20 cellular contexts compared by ENCODE assay signal in genomic region chr2:204180671-204181070, GRCh38.
DNase-seq lines count a peak whose midpoint lies in the region; ATAC-seq and TF ChIP-seq lines count a peak whose summit lies in the region.
"Had no signal": no experiment of that assay in that cellular context is flagged by ENCODE, and none has a peak within 500 bp of the region (broad histone marks: within the 10 kb centered on the region; RNA-seq: fewer than 3 reads in every experiment).

No MANE protein-coding gene starts in this region.

- H3K27me3 ChIP-seq in stomach, result no peaks in the 10 kb centered on the region
- H3K27me3 ChIP-seq: body of pancreas had no signal

- H3K4me1 ChIP-seq in stomach, result peaks cover 0 to 9% (median 2%) of the 10 kb centered on the region in 4 donors

- no peak overlapping the region for H3K27ac Mint-ChIP-seq in effector memory CD8-positive, alpha-beta T cell
- H3K27ac Mint-ChIP-seq: activated CD8-positive, alpha-beta T cell treated with anti-CD3 and anti-CD28 coated beads, Interleukin-2, amount 10 ng/mL, durations not matched to agents 7 days and 5 days; activated naive CD8-positive, alpha-beta T cell treated with anti-CD3 and anti-CD28 coated beads for 36 hours; T-cell had no signal

- H3K9me3 ChIP-seq in stomach, result no peaks in the 10 kb centered on the region
- H3K9me3 ChIP-seq: body of pancreas, thoracic aorta had no signal

- TF ChIP-seq CTCF in stomach (IDR thresholded peaks at IDR 0.05), result no peak

- no peaks in the 10 kb centered on the region for H3K36me3 Mint-ChIP-seq in effector memory CD8-positive, alpha-beta T cell (ENCODE audit: insufficient read depth)
- H3K36me3 Mint-ChIP-seq: activated naive CD8-positive, alpha-beta T cell treated with anti-CD3 and anti-CD28 coated beads for 36 hours; T-cell had no signal

- DNase-seq in NCI-H748 (lab: John Stamatoyannopoulos, UW; ENCODE audit: unreplicated experiment) (peak; percentile 68), NCI-H748 treated with DMSO at 0.1 percent for 48 hours (lab: John Stamatoyannopoulos, UW) (no peak), HEK293T (ENCODE audit: extremely low spot score) (no peak), NCI-H774 (lab: John Stamatoyannopoulos, UW) (peak; percentile 43), myocyte (ENCODE audit: low read depth) (peak; percentile 70), stomach (no peak)
- no peak for DNase-seq in effector memory CD8-positive, alpha-beta T cell
- DNase-seq: activated CD8-positive, alpha-beta T cell treated with anti-CD3 and anti-CD28 coated beads, Interleukin-2, amount 10 ng/mL, durations not matched to agents 7 days and 5 days; activated naive CD8-positive, alpha-beta T cell treated with anti-CD3 and anti-CD28 coated beads for 36 hours; activated T-cell treated with anti-CD3 and anti-CD28 coated beads, Interleukin-2, amount 50 U/mL, for 48 hours; body of pancreas; left cardiac atrium; NCI-H510A treated with DMSO at 0.1 percent for 48 hours; occipital lobe; stimulated activated CD4-positive, alpha-beta T cell treated with anti-CD3 and anti-CD28 coated beads, Interleukin-4, amount 100 ng/mL, for 1 hour; T-cell had no signal

- POLR2A ChIA-PET in HEK293T (lab: Yijun Ruan, JAX), result no interaction called here

- no peaks in the 10 kb centered on the region for H3K4me1 Mint-ChIP-seq in effector memory CD8-positive, alpha-beta T cell (ENCODE audit: low read depth in 2 of 2)
- H3K4me1 Mint-ChIP-seq: T-cell had no signal

- no peak for ATAC-seq in GM21515 (IDR thresholded peaks at IDR 0.05; ENCODE audit: unreplicated experiment)
- ATAC-seq in effector memory CD8-positive, alpha-beta T cell (replicated peaks), result no peak
- ATAC-seq: activated CD8-positive, alpha-beta T cell treated with anti-CD3 and anti-CD28 coated beads, Interleukin-2, amount 10 ng/mL, durations not matched to agents 7 days and 5 days; body of pancreas; left cardiac atrium; T-cell had no signal

- no peak for TF ChIP-seq POLR2A in stomach (IDR thresholded peaks at IDR 0.05)

- H3K4me3 Mint-ChIP-seq in effector memory CD8-positive, alpha-beta T cell, result no peak overlapping the region
- H3K4me3 Mint-ChIP-seq: activated CD8-positive, alpha-beta T cell treated with anti-CD3 and anti-CD28 coated beads, Interleukin-2, amount 10 ng/mL, durations not matched to agents 7 days and 5 days; activated naive CD8-positive, alpha-beta T cell treated with anti-CD3 and anti-CD28 coated beads for 36 hours; T-cell had no signal

- H3K9me3 Mint-ChIP-seq in effector memory CD8-positive, alpha-beta T cell, result no peaks in the 10 kb centered on the region
- H3K9me3 Mint-ChIP-seq: activated naive CD8-positive, alpha-beta T cell treated with anti-CD3 and anti-CD28 coated beads for 36 hours; T-cell had no signal

- TF ChIP-seq EP300 in stomach (IDR thresholded peaks at IDR 0.05), result no peak

- CTCF ChIA-PET in HEK293T (lab: Yijun Ruan, JAX), result interaction anchor here (1.3 kb wide), 1 partner anchor 35 kb away, joined by 6 read pairs; no protein-coding TSS in a partner anchor

- H3K27me3 Mint-ChIP-seq in effector memory CD8-positive, alpha-beta T cell, result peaks cover 22 to 36% of the 10 kb centered on the region in 2 donors

- H3K27ac ChIP-seq in stomach, result no peak overlapping the region
- H3K27ac ChIP-seq: body of pancreas, coronary artery, RWPE1, thoracic aorta had no signal

- 59 to 89% (median 79%) methylated on average over 1 of the region's 1 CpG for WGBS in stomach, 5 donors

- no peaks in the 10 kb centered on the region for H3K36me3 ChIP-seq in stomach
- H3K36me3 ChIP-seq: thoracic aorta had no signal

- H3K4me3 ChIP-seq in stomach, result no peak overlapping the region
- H3K4me3 ChIP-seq: body of pancreas, coronary artery, thoracic aorta had no signal

- intact Hi-C loops in stomach (cut with DNase I; ENCODE audit: low total_unique reads), result no loop called here

TF ChIP-seq in HEK293T, 16 proteins besides CTCF, POLR2A, EP300 and RAD21:
- TF ChIP-seq PKNOX1 (IDR thresholded peaks at IDR 0.05), result peak; percentile 40
- TF ChIP-seq NFRKB (IDR thresholded peaks at IDR 0.05), result no peak

Comparison
In these comparisons a context has a peak if more than half of its experiments do, and no peak if none do; other contexts are left out.
1. DNase-seq: peak in NCI-H748 (single experiment), NCI-H774 (single experiment) and myocyte (single experiment); none in NCI-H748 treated with DMSO at 0.1 percent for 48 hours (single experiment), HEK293T (single experiment), effector memory CD8-positive, alpha-beta T cell (0 of 3) and stomach (single experiment).